ENCODE assay signal across 34 cellular contexts in the genomic region with DNA sequence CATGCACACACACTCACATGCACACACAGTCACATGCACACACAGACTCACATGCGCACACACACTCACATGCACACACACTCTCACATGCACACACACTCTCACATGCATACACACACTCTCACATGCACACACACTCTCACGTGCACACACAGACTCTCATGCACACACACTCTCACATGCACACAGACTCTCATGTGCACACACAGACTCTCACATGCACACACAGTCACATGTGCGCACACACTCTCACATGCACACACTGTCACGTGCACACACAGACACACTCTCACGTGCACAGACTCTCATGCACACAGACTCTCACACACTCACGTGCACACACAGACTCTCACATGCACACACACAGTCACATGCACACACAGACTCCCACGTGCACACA. TPM values are rescaled to one million over a fixed set of nuclear protein-coding genes. Genes with fewer than 3 reads are reported as not detected.
"Had no signal": no experiment of that assay in that cellular context is flagged by ENCODE, and none has a peak within 500 bp of the region (broad histone marks: within the 10 kb centered on the region; RNA-seq: fewer than 3 reads in every experiment).

No MANE protein-coding gene starts in this region.

- H3K27me3 ChIP-seq: SJCRH30 had no signal

- H3K9me3 ChIP-seq: adrenal gland, SJCRH30 had no signal

- H3K4me2 ChIP-seq: PC-9 had no signal

- DNase-seq: activated CD4-positive, alpha-beta T cell treated with anti-CD3 and anti-CD28 coated beads, Interleukin-2, amount 10 ng/mL, durations not matched to agents 24 days and 14 days; activated CD4-positive, alpha-beta T cell treated with anti-CD3 and anti-CD28 coated beads, Interleukin-2, amount 50 U/mL, for 4 hours; activated CD8-positive, alpha-beta memory T cell treated with anti-CD3 and anti-CD28 coated beads, Interleukin-2, amount 50 U/mL, for 4 hours; activated gamma-delta T cell treated with Interleukin-2 at 50 U/mL for 16 hours; activated naive CD4-positive, alpha-beta T cell treated with anti-CD3 and anti-CD28 coated beads for 36 hours; activated T-cell treated with anti-CD3 and anti-CD28 coated beads for 4 hours; activated T-cell treated with anti-CD3 and anti-CD28 coated beads, Interleukin-2, amount 50 U/mL, for 4 hours; adrenal gland; anterior cingulate cortex; caudate nucleus; cerebellar nuclear complex; MM.1S; MV-4-11; NCI-H1092; NCI-H1436 treated with DMSO at 0.1 percent for 48 hours; NCI-H1694 treated with DMSO at 0.1 percent for 48 hours; NCI-H2029; NCI-H510A; NCI-H526; NCI-H748 treated with DMSO at 0.1 percent for 48 hours; NK-92 treated with Interleukin-12 subunit alpha and Interleukin-12 subunit beta, amount 100 ng/mL, for 24 hours; PC-9; SHP77; T1000; WERI-Rb-1 had no signal

- H3K4me3 ChIP-seq: adrenal gland, PC-9, SJCRH30, SK-N-MC had no signal

- H3K36me3 ChIP-seq: adrenal gland, SJCRH30, WERI-Rb-1 had no signal

- ATAC-seq: activated naive CD4-positive, alpha-beta T cell treated with anti-CD3 and anti-CD28 coated beads, Interleukin-2, amount 50 U/mL, for 72 hours; activated T-cell treated with anti-CD3 and anti-CD28 coated beads, Interleukin-2, amount 50 U/mL, for 4 hours had no signal

- H3K27ac ChIP-seq: adrenal gland, PC-9, RWPE1, SJCRH30, SK-N-MC, WERI-Rb-1 had no signal

- FAIRE-seq: RCC 7860 had no signal

- H3K4me1 ChIP-seq: adrenal gland had no signal

- H2AFZ ChIP-seq: PC-9 had no signal

RNA-seq across cellular contexts. Expression of a gene that starts 36.6 kb away (rescaled TPM):
- total RNA-seq: activated CD4-positive, alpha-beta T cell treated with anti-CD3 and anti-CD28 coated beads, Interleukin-2, amount 10 ng/mL, durations not matched to agents 24 days and 14 days; activated naive CD4-positive, alpha-beta T cell treated with anti-CD3 and anti-CD28 coated beads for 36 hours; activated naive CD4-positive, alpha-beta T cell treated with anti-CD3 and anti-CD28 coated beads, Interleukin-2, amount 50 U/mL, for 72 hours; activated T-cell treated with anti-CD3 and anti-CD28 coated beads, Interleukin-2, amount 50 U/mL, for 4 hours; activated T-helper 1 cell treated with anti-CD3 and anti-CD28 coated beads, Interleukin-12 subunit alpha, Interleukin-12 subunit beta, Interleukin-2, Interleukin-4 antibody, amounts not matched to agents 30 ng/mL and 10 ng/mL and 1 ng/mL, durations not matched to agents 14 hours and 24 hours and 36 hours; bronchial epithelial cell; T-helper 1 cell treated with Interleukin-12 subunit alpha and Interleukin-12 subunit beta and Interleukin-4 antibody, amounts not matched to agents 30 ng/mL and 1 ng/mL, for 36 hours; T-helper 2 cell treated with Interferon-gamma antibody and Interleukin-4, amounts not matched to agents 100 ng/mL and 5 ng/mL, for 36 hours had no signal
